In the genomic region with DNA sequence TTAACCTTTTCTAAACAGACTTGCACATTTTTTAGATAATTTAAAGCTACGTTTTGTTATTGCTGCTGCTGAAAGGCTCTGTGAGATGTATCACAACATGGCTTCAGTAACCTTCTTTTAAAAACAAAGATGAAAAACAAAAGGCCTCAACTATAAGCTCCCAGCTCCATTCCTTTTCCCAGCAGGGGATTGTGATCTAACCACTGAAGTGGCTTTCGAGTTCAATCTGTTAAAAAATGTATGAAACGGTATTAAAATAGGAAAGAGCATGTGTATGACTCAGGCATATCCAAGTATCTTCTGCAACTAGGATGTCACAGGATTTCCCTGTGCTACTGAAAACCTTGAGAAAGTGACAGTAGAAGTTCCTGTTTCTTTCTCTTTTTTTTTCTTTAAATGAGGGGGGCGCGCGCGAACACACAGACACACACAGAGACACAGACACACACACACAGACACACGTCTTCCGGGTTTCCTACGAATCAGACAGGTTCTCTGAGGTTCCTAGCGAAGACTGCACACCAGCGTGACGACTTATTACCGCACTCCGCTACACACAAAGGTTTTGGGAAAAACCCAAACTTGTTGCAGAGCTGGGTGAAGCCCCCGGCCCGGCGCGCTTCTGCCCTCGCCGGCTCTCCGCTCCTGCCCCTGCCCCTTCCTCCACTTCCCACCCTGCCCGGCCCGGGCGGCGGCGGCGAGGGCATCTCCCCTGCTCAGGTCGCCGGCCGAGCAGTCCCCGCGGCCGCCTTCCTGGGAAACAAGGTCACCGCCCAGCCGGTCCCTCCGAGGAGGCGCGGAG, we compare ENCODE assay signal across 8 cellular contexts.
A peak's percentile ranks its signal among the peaks of the same experiment; 100 is the strongest.
DNase-seq lines count a peak whose midpoint lies in the region; ATAC-seq and TF ChIP-seq lines count a peak whose summit lies in the region.

No MANE protein-coding gene starts in this region.

- TF ChIP-seq POLR2A in ovary (IDR thresholded peaks at IDR 0.05), result peak; percentile 29
- peak in 1 of 2 donors; percentile 44 for TF ChIP-seq POLR2A in thyroid gland (IDR thresholded peaks at IDR 0.05)

- peak overlapping the region; percentile 69 for H3K4me3 ChIP-seq in BE2C (ENCODE audit: low read depth, low read length)
- H3K4me3 ChIP-seq in RWPE2 (ENCODE audit: severe bottlenecking), result peak overlapping the region; percentile 98
- peak overlapping the region; percentile 78 for H3K4me3 ChIP-seq in ovary
- H3K4me3 ChIP-seq in thyroid gland (replicated peaks in 1 of 3), result peak overlapping the region; percentile 50 to 93 (median 79)

- DNase-seq in BE2C, result peak; percentile 26
- no peak for DNase-seq in RWPE2 (ENCODE audit: low spot score)
- DNase-seq in activated naive CD4-positive, alpha-beta T cell treated with Interleukin-2 at 50 U/mL for 16 hours, result peak; percentile 73
- DNase-seq in glomerular visceral epithelial cell (ENCODE audit: extremely low spot score), result peak; percentile 83
- peak in 4 of 5 donors; percentile 58 to 65 (median 62) for DNase-seq in ovary
- peak; percentile 61 for DNase-seq in thyroid gland

- 0 to 1% (median 0%) methylated on average over 20 to 39 of the region's 39 CpGs for WGBS in ovary, 3 donors
- 1% methylated on average over 15 to 22 of the region's 39 CpGs for WGBS in thyroid gland, 2 donors

- no peak for TF ChIP-seq CTCF in BE2C (IDR thresholded peaks at IDR 0.05; ENCODE audit: low read depth, low read length)
- peak; percentile 16 for TF ChIP-seq CTCF in RWPE2 (IDR thresholded peaks at IDR 0.05; ENCODE audit: poor library complexity, severe bottlenecking)
- TF ChIP-seq CTCF in ovary (IDR thresholded peaks at IDR 0.05), result no peak
- TF ChIP-seq CTCF in thyroid gland (IDR thresholded peaks at IDR 0.05), result peak in 1 of 6 experiments; percentile 8

- no peaks in the 10 kb centered on the region for H3K4me1 ChIP-seq in BE2C
- H3K4me1 ChIP-seq in RWPE2 (ENCODE audit: insufficient read depth, poor library complexity, severe bottlenecking), result peaks cover 76% of the 10 kb centered on the region
- H3K4me1 ChIP-seq in ovary (ENCODE audit: insufficient read depth), result peaks cover 19% of the 10 kb centered on the region
- H3K4me1 ChIP-seq in thyroid gland, result peaks cover 33 to 39% of the 10 kb centered on the region in 2 donors

- no peak for TF ChIP-seq EP300 in ovary (IDR thresholded peaks at IDR 0.05)

- intact Hi-C loops in ovary (cut with DNase I), result loop anchor here (2.0 to 10.0 kb wide), 4 partner anchors 18 to 558 kb away; partner anchors contain the start of gene RBMS1 (in 1 of the 4)
- intact Hi-C loops in thyroid gland (cut with DNase I), result loop anchor here (10.0 kb wide), 1 partner anchor 72 kb away; no protein-coding TSS in a partner anchor

- H3K27ac ChIP-seq in RWPE2 (ENCODE audit: poor library complexity, severe bottlenecking) (peak overlapping the region; percentile 83), ovary (peak overlapping the region; percentile 92 to 93), thyroid gland (peak overlapping the region; percentile 83 to 94 (median 92))

- H3K27me3 ChIP-seq in BE2C, result no peaks in the 10 kb centered on the region
- H3K27me3 ChIP-seq in RWPE2 (ENCODE audit: insufficient read depth, poor library complexity, severe bottlenecking), result no peaks in the 10 kb centered on the region
- no peaks in the 10 kb centered on the region for H3K27me3 ChIP-seq in ovary
- H3K27me3 ChIP-seq in thyroid gland, result no peaks in the 10 kb centered on the region

- H3K36me3 ChIP-seq in BE2C, result no peaks in the 10 kb centered on the region
- peaks cover 5% of the 10 kb centered on the region; the same call in 1 of the 2 replicates for H3K36me3 ChIP-seq in RWPE2 (ENCODE audit: low read depth)
- H3K36me3 ChIP-seq in ovary, result no peaks in the 10 kb centered on the region
- no peaks in the 10 kb centered on the region for H3K36me3 ChIP-seq in thyroid gland

- H3K9me3 ChIP-seq in BE2C (no peaks in the 10 kb centered on the region), RWPE2 (ENCODE audit: severe bottlenecking) (no peaks in the 10 kb centered on the region), ovary (no peaks in the 10 kb centered on the region), thyroid gland (no peaks in the 10 kb centered on the region)

- ATAC-seq in GM19395 (IDR thresholded peaks at IDR 0.05; ENCODE audit: unreplicated experiment) (peak; percentile 68), HG03521 (IDR thresholded peaks at IDR 0.05; ENCODE audit: unreplicated experiment) (peak; percentile 48), RWPE2 (ENCODE audit: low read depth) (peak; percentile 34; the same call in 2 of the 3 replicates)
